8 cellular contexts compared by ENCODE assay signal in the genomic region with DNA sequence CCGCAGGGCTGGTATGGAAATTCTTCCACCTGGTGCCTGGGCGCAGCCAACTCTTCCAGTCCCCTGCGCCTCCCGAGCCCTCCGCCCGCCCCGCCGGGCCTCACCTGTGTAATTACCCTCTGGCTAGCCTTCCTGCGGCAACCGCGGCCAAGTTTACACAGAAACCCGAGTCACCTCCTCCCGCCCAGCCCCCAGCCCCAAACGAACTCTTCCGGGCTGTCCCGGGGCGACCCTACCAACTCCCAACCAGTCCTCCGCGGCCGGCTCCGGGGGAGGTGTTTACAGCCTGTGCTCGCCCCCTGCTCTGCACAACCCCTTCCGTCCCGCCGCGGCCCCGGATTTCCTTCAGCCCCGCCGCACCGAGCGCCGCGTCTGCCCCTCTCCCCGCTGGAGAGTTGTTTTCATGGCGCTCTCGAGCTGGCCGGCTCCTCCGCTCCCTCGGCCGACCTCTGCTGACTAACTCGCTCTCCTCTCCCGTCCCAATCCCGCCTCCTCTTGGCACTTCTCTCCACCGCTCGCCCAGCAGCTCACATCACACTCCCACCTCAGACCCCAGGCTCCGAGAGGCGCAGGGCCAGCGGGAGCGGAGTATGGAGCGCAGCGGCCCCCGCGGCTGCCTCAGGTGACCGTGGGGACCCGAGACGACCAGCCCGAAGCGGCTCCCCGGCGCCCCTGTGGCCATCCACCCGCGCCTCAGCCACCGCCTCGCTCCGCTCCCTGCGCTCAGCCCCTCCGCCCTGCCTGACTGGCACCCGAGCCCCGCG. TPM values are rescaled to one million over a fixed set of nuclear protein-coding genes. Genes with fewer than 3 reads are reported as not detected.
A peak's percentile ranks its signal among the peaks of the same experiment; 100 is the strongest.
DNase-seq lines count a peak whose midpoint lies in the region; ATAC-seq and TF ChIP-seq lines count a peak whose summit lies in the region.

No MANE protein-coding gene starts in this region.

- H3K27me3 Mint-ChIP-seq in natural killer cell treated with Interleukin-12 subunit alpha and Interleukin-12 subunit beta and Interleukin-15 and Interleukin-18, amount 100 ng/mL, for 72 hours: no peaks in the 10 kb centered on the region
- no peaks in the 10 kb centered on the region for H3K27me3 Mint-ChIP-seq in stimulated activated naive CD8-positive, alpha-beta T cell treated with anti-CD3 and anti-CD28 coated beads, Interleukin-15, amount 100 ng/mL, for 72 hours

- H3K36me3 Mint-ChIP-seq in natural killer cell treated with Interleukin-12 subunit alpha and Interleukin-12 subunit beta and Interleukin-15 and Interleukin-18, amount 100 ng/mL, for 72 hours: no peaks in the 10 kb centered on the region

- H3K27ac Mint-ChIP-seq in natural killer cell treated with Interleukin-12 subunit alpha and Interleukin-12 subunit beta and Interleukin-15 and Interleukin-18, amount 100 ng/mL, for 72 hours: peak overlapping the region; percentile 92 to 96
- peak overlapping the region; percentile 94 to 99 for H3K27ac Mint-ChIP-seq in stimulated activated naive CD8-positive, alpha-beta T cell treated with anti-CD3 and anti-CD28 coated beads, Interleukin-15, amount 100 ng/mL, for 72 hours

- TF ChIP-seq CTCF in fibroblast of mammary gland (conservative IDR thresholded peaks at IDR 0.05; ENCODE audit: control insufficient read depth, insufficient read depth, low read depth, low read length): no peak

- peak overlapping the region; percentile 83 for H3K4me3 ChIP-seq in fibroblast of mammary gland (ENCODE audit: control insufficient read depth, low read depth, low read length)

- no peaks in the 10 kb centered on the region for H3K9me3 Mint-ChIP-seq in natural killer cell treated with Interleukin-12 subunit alpha and Interleukin-12 subunit beta and Interleukin-15 and Interleukin-18, amount 100 ng/mL, for 72 hours
- no peaks in the 10 kb centered on the region for H3K9me3 Mint-ChIP-seq in stimulated activated naive CD8-positive, alpha-beta T cell treated with anti-CD3 and anti-CD28 coated beads, Interleukin-15, amount 100 ng/mL, for 72 hours

- ATAC-seq in GM18870 (IDR thresholded peaks at IDR 0.05; ENCODE audit: unreplicated experiment) (peak; percentile 4), HG03175 (IDR thresholded peaks at IDR 0.05; ENCODE audit: unreplicated experiment) (peak; percentile 22)
- peak; percentile 78 to 80 for ATAC-seq in natural killer cell treated with Interleukin-12 subunit alpha and Interleukin-12 subunit beta and Interleukin-15 and Interleukin-18, amount 100 ng/mL, for 72 hours
- ATAC-seq in stimulated activated naive CD8-positive, alpha-beta T cell treated with anti-CD3 and anti-CD28 coated beads, Interleukin-15, amount 100 ng/mL, for 72 hours: peak; percentile 75

- peak overlapping the region; percentile 95 for H3K4me3 Mint-ChIP-seq in natural killer cell treated with Interleukin-12 subunit alpha and Interleukin-12 subunit beta and Interleukin-15 and Interleukin-18, amount 100 ng/mL, for 72 hours
- peak overlapping the region; percentile 95 to 99 for H3K4me3 Mint-ChIP-seq in stimulated activated naive CD8-positive, alpha-beta T cell treated with anti-CD3 and anti-CD28 coated beads, Interleukin-15, amount 100 ng/mL, for 72 hours

- peaks cover 25 to 44% of the 10 kb centered on the region in 2 donors for H3K4me1 Mint-ChIP-seq in natural killer cell treated with Interleukin-12 subunit alpha and Interleukin-12 subunit beta and Interleukin-15 and Interleukin-18, amount 100 ng/mL, for 72 hours (ENCODE audit: low read depth in 2 of 2)
- H3K4me1 Mint-ChIP-seq in stimulated activated naive CD8-positive, alpha-beta T cell treated with anti-CD3 and anti-CD28 coated beads, Interleukin-15, amount 100 ng/mL, for 72 hours: peaks cover 38% of the 10 kb centered on the region

- peak; percentile 46 for DNase-seq in AG08395 (ENCODE audit: low spot score)
- peak; percentile 76 for DNase-seq in OCI-M1 (lab: John Stamatoyannopoulos, UW)
- peak; percentile 44 to 47 for DNase-seq in activated T-helper 1 cell treated with anti-CD3 and anti-CD28 coated beads, Interleukin-2, amount 50 U/mL, for 16 hours (ENCODE audit: low read depth in 1 of 2, low spot score in 1 of 2)
- DNase-seq in fibroblast of mammary gland (ENCODE audit: low read depth): peak; percentile 66
- peak; percentile 80 for DNase-seq in natural killer cell treated with Interleukin-12 subunit alpha and Interleukin-12 subunit beta and Interleukin-15 and Interleukin-18, amount 100 ng/mL, for 72 hours (ENCODE audit: low spot score)
- DNase-seq in stimulated activated naive CD8-positive, alpha-beta T cell treated with anti-CD3 and anti-CD28 coated beads, Interleukin-15, amount 100 ng/mL, for 72 hours: peak; percentile 61 to 63

RNA-seq across cellular contexts. Expression of gene ATOSA, which starts 0.5 kb away (rescaled TPM):
- 10 to 100 TPM; 34.1 to 42.0 TPM for total RNA-seq in natural killer cell treated with Interleukin-12 subunit alpha and Interleukin-12 subunit beta and Interleukin-15 and Interleukin-18, amount 100 ng/mL, for 72 hours

Comparison
In these comparisons a context has a peak if more than half of its experiments do, and no peak if none do; other contexts are left out.
1. Peak in every context shown above with its lines: DNase-seq, ATAC-seq and H3K4me3 ChIP-seq.
2. ATAC-seq: peak in every context shown above with its lines; median percentile 79 in natural killer cell treated with Interleukin-12 subunit alpha and Interleukin-12 subunit beta and Interleukin-15 and Interleukin-18, amount 100 ng/mL, for 72 hours; 75 in stimulated activated naive CD8-positive, alpha-beta T cell treated with anti-CD3 and anti-CD28 coated beads, Interleukin-15, amount 100 ng/mL, for 72 hours; 22 in HG03175; 4 in GM18870.